Comparison of ENCODE assay signal across 8 cellular contexts in the genomic region with DNA sequence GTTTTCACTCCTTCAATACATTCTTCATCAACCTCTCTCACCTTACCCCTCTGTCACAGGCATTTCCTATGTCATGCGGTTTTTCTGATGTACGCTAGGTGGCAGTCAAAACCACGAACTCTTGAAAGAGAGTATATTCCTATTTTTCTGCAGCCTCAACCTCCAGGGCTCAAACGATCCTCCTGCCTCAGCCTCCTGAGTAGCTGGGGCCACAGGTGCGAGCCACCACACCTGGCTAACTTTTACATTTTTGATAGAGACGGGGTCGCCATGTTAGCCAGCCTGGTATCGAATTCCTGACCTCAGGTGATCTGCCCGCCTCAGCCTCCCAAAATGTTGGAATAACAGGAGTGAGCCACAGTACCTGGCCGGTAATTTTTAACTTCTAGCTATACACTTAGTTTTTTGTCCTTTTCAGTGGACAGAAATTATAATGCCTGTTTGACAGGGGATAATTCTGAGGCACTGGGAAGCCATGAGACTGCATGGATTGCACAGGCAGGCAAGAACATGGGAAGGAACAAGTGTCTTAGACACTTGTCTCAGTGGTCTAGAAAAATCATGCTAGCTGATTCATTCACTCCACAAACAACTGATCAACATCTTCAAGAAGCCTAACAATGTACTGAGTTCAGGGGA. TPM values are rescaled to one million over a fixed set of nuclear protein-coding genes. Genes with fewer than 3 reads are reported as not detected.
A peak's percentile ranks its signal among the peaks of the same experiment; 100 is the strongest.
DNase-seq lines count a peak whose midpoint lies in the region; ATAC-seq lines count a peak whose summit lies in the region.

No MANE protein-coding gene starts in this region.

- 29% methylated on average over 10 of the region's 10 CpGs for WGBS in mesenchymal stem cell

- no peak for ATAC-seq in GM18520 (IDR thresholded peaks at IDR 0.05; ENCODE audit: unreplicated experiment)

- H3K23ac ChIP-seq in mesenchymal stem cell (ENCODE audit: low read length in 2 of 2), result no peak overlapping the region

- no peak overlapping the region for H2BK5ac ChIP-seq in mesenchymal stem cell (ENCODE audit: low read depth, low read length, poor library complexity, severe bottlenecking)

- H3K27me3 ChIP-seq in mesenchymal stem cell (ENCODE audit: control insufficient read depth in 1 of 2, insufficient read depth in 1 of 2, low read length in 2 of 2) (no peaks in the 10 kb centered on the region), MG63 (no peaks in the 10 kb centered on the region)

- H3K4me3 ChIP-seq in mesenchymal stem cell (ENCODE audit: insufficient read depth in 1 of 2, low read depth in 1 of 2, low read length in 2 of 2) (no peak overlapping the region), MG63 (no peak overlapping the region)

- H3K27ac ChIP-seq in mesenchymal stem cell (ENCODE audit: low read length, poor library complexity, severe bottlenecking), result no peak overlapping the region

- no peak overlapping the region for H3K14ac ChIP-seq in mesenchymal stem cell (ENCODE audit: low read length in 2 of 2)

- no peak overlapping the region for H3K4ac ChIP-seq in mesenchymal stem cell (ENCODE audit: low read depth in 1 of 2, low read length in 2 of 2)

- no peak overlapping the region for H2BK12ac ChIP-seq in mesenchymal stem cell (ENCODE audit: low read length in 2 of 2)

- peak overlapping the region; percentile 19 for H2AK5ac ChIP-seq in mesenchymal stem cell (ENCODE audit: low read length, severe bottlenecking)

- H3K18ac ChIP-seq in mesenchymal stem cell (ENCODE audit: low read depth in 1 of 2, low read length in 2 of 2), result no peak overlapping the region

- H3K4me2 ChIP-seq in mesenchymal stem cell (ENCODE audit: low read length, poor library complexity, severe bottlenecking), result no peak overlapping the region

- no peak overlapping the region for H4K91ac ChIP-seq in mesenchymal stem cell (ENCODE audit: low read length)

- no peak overlapping the region for H2BK15ac ChIP-seq in mesenchymal stem cell (ENCODE audit: low read depth, poor library complexity, severe bottlenecking)

- peaks cover 2% of the 10 kb centered on the region for H3K4me1 ChIP-seq in mesenchymal stem cell (ENCODE audit: control insufficient read depth, insufficient read depth, low read depth, low read length)

- DNase-seq in NCI-H510A treated with DMSO at 0.1 percent for 48 hours (lab: John Stamatoyannopoulos, UW) (peak; percentile 74), NCI-H510A (lab: John Stamatoyannopoulos, UW) (no peak), NCI-H1694 (lab: John Stamatoyannopoulos, UW) (peak; percentile 22), T-helper 9 cell (peak; percentile 7), dermis blood vessel endothelial cell (peak; percentile 73), mesenchymal stem cell (peak; percentile 65), MG63 (no peak)

- H3K36me3 ChIP-seq in mesenchymal stem cell (ENCODE audit: control insufficient read depth in 1 of 2, insufficient read depth in 2 of 2, low read depth in 1 of 2, low read length in 2 of 2) (no peaks in the 10 kb centered on the region), MG63 (no peaks in the 10 kb centered on the region)

- H2BK120ac ChIP-seq in mesenchymal stem cell (ENCODE audit: low read depth, low read length), result no peak overlapping the region

- H3K9ac ChIP-seq in mesenchymal stem cell (ENCODE audit: low read length), result no peak overlapping the region

- H4K8ac ChIP-seq in mesenchymal stem cell (ENCODE audit: low read length), result no peak overlapping the region

- H2AFZ ChIP-seq in mesenchymal stem cell (ENCODE audit: low read depth, low read length), result no peak overlapping the region

- H3K9me3 ChIP-seq in mesenchymal stem cell (ENCODE audit: control insufficient read depth, low read length), result no peaks in the 10 kb centered on the region
- no peaks in the 10 kb centered on the region for H3K9me3 ChIP-seq in MG63

- peaks cover 2% of the 10 kb centered on the region for H3K79me1 ChIP-seq in mesenchymal stem cell (replicated peaks; ENCODE audit: low read length, poor library complexity, severe bottlenecking)

RNA-seq across cellular contexts. Expression of a gene that starts 22.5 kb away (rescaled TPM):
- 2.2 and 6.2 TPM in 2 replicates for total RNA-seq in dermis blood vessel endothelial cell
- 10.1 TPM for polyA plus RNA-seq in mesenchymal stem cell (2013, experiment 1 of 2)
- polyA plus RNA-seq in mesenchymal stem cell (2013, experiment 2 of 2), result 9.2 TPM
- total RNA-seq in MG63 (2014; rRNA removed; shearing (Covaris generic); ENCODE audit: low replicate concordance), result 7.7 and 9.1 TPM in 2 replicates

Comparison
In these comparisons a context has a peak if more than half of its experiments do, and no peak if none do; other contexts are left out.
1. DNase-seq: peak in NCI-H510A treated with DMSO at 0.1 percent for 48 hours (single experiment), NCI-H1694 (single experiment), T-helper 9 cell (single experiment), dermis blood vessel endothelial cell (single experiment) and mesenchymal stem cell (single experiment); none in NCI-H510A (single experiment) and MG63 (single experiment).